In genomic region chr20:18005170-18005989, GRCh38 we compare ENCODE assay signal across 11 cellular contexts. TPM values are rescaled to one million over a fixed set of nuclear protein-coding genes. Genes with fewer than 3 reads are reported as not detected.
A peak's percentile ranks its signal among the peaks of the same experiment; 100 is the strongest.
DNase-seq lines count a peak whose midpoint lies in the region; ATAC-seq, FAIRE-seq and TF ChIP-seq lines count a peak whose summit lies in the region.
"Had no signal": no experiment of that assay in that cellular context is flagged by ENCODE, and none has a peak within 500 bp of the region (broad histone marks: within the 10 kb centered on the region; RNA-seq: fewer than 3 reads in every experiment).

No MANE protein-coding gene starts in this region.

- POLR2A ChIA-PET in K562 (lab: Yijun Ruan, JAX), result interaction anchor here (0.6 kb wide), 1 partner anchor 1101 kb away, joined by 3 read pairs; no protein-coding TSS in a partner anchor

- no peaks in the 10 kb centered on the region for H3K79me2 ChIP-seq in K562 (ENCODE audit: control insufficient read depth, insufficient read depth, low read length)

- no TSS peak for BruUV-seq in K562 (replicated peaks; lab: Mats Ljungman, UMichigan)

- ATAC-seq in GM19372 (IDR thresholded peaks at IDR 0.05; ENCODE audit: low read depth, unreplicated experiment) (peak; percentile 90), HG03066 (IDR thresholded peaks at IDR 0.05; ENCODE audit: low read depth, unreplicated experiment) (peak; percentile 94), K562 (peak; percentile 39; the same call in 1 of the 3 replicates), right cardiac atrium (no peak)
- ATAC-seq: stimulated activated naive CD8-positive, alpha-beta T cell treated with anti-CD3 and anti-CD28 coated beads, Interleukin-15, Interleukin-2, amounts not matched to agents 100 U/mL and 50 U/mL, for 24 hours had no signal

- intact Hi-C loops in K562 (cut with micrococcal nuclease) (no loop called here), right cardiac atrium (cut with DNase I) (no loop called here)

- H3K9me3 ChIP-seq in K562 (replicated peaks; ENCODE audit: control insufficient read depth, insufficient read depth, low read depth, low read length) (no peaks in the 10 kb centered on the region), right cardiac atrium (ENCODE audit: control insufficient read depth, low read length) (no peaks in the 10 kb centered on the region)

- TF ChIP-seq RAD21 in K562 (CRISPR knock-in tag; conservative IDR thresholded peaks at IDR 0.05 in 1 of 2, IDR thresholded peaks at IDR 0.05 in 1 of 2), result no peak

- no peak overlapping the region for H3K27ac ChIP-seq in K562 (ENCODE audit: extremely low read depth, low read depth, low read length)
- H3K27ac ChIP-seq in right cardiac atrium (ENCODE audit: low read length), result no peak overlapping the region

- H4K20me1 ChIP-seq in K562 (replicated peaks; ENCODE audit: control insufficient read depth, insufficient read depth, low read length), result no peaks in the 10 kb centered on the region

- no peaks in the 10 kb centered on the region for H3K9me1 ChIP-seq in K562 (ENCODE audit: control insufficient read depth, insufficient read depth, low read length)

- TF ChIP-seq CTCF in K562 (IDR thresholded peaks at IDR 0.05 in 2 of 3, conservative IDR thresholded peaks at IDR 0.05 in 1 of 3; ENCODE audit: insufficient read depth in 2 of 3, low read depth in 1 of 3, low read length in 3 of 3), result no peak

- H3K27me3 ChIP-seq in K562 (ENCODE audit: control insufficient read depth in 2 of 2, insufficient read depth in 2 of 2, low read length in 2 of 2) (no peaks in the 10 kb centered on the region), right cardiac atrium (ENCODE audit: control insufficient read depth, insufficient read depth) (no peaks in the 10 kb centered on the region)

- peaks cover 0 to 9% of the 10 kb centered on the region in 2 experiments; a peak in 2 of 5 replicates for H3K4me1 ChIP-seq in K562 (replicated peaks in 1 of 2; ENCODE audit: control insufficient read depth in 2 of 2, insufficient read depth in 2 of 2, low read length in 2 of 2)
- H3K4me1 ChIP-seq in right cardiac atrium (ENCODE audit: control insufficient read depth, insufficient read depth, low read length), result no peaks in the 10 kb centered on the region

- FAIRE-seq in K562 (lab: Jason Lieb, UNC) (no peak), HTR-8/SVneo (lab: Jason Lieb, UNC) (no peak)

- H3K4me3 ChIP-seq in K562, result no peak overlapping the region
- H3K4me3 ChIP-seq in right cardiac atrium (ENCODE audit: low read length), result no peak overlapping the region

- no peak overlapping the region for H2AFZ ChIP-seq in K562 (ENCODE audit: low read depth, low read length)

- H3K9ac ChIP-seq in K562 (ENCODE audit: insufficient read depth in 1 of 2, low read depth in 2 of 2, low read length in 2 of 2), result no peak overlapping the region

- H3K4me2 ChIP-seq in K562 (ENCODE audit: insufficient read depth, low read length), result no peak overlapping the region

- H3K36me3 ChIP-seq in K562 (ENCODE audit: control insufficient read depth, insufficient read depth, low read length), result no peaks in the 10 kb centered on the region

- WGBS in K562 (ENCODE audit: insufficient coverage, low coverage, missing lambda C conversion rate), result 54% methylated on average over 20 of the region's 21 CpGs
- WGBS in right cardiac atrium, result 83% methylated on average over 21 of the region's 21 CpGs

- in situ Hi-C loops in K562 (cut with MboI), result no loop called here

- DNase-seq in Ammon's horn (ENCODE audit: low spot score) (peak; percentile 20), K562 (ENCODE audit: extremely low read depth in 1 of 4, low spot score in 3 of 4) (no peak), NCI-H526 (lab: John Stamatoyannopoulos, UW) (no peak), right cardiac atrium (no peak), HTR-8/SVneo (ENCODE audit: insufficient read length, low spot score) (no peak), D341Med (ENCODE audit: low spot score) (no peak)
- DNase-seq: activated CD4-positive, alpha-beta T cell treated with anti-CD3 and anti-CD28 coated beads for 48 hours; stimulated activated naive CD8-positive, alpha-beta T cell treated with anti-CD3 and anti-CD28 coated beads, Interleukin-15, Interleukin-2, amounts not matched to agents 100 U/mL and 50 U/mL, for 24 hours had no signal

- CTCF ChIA-PET in K562 (lab: Yijun Ruan, JAX; ENCODE audit: low intra/inter-chr PET ratio), result no interaction called here

- no peak for TF ChIP-seq POLR2A in K562 (conservative IDR thresholded peaks at IDR 0.05)

- no peak for TF ChIP-seq EP300 in K562 (IDR thresholded peaks at IDR 0.05; ENCODE audit: low read length)

RNA-seq across cellular contexts. Expression of gene MGME1, which starts 36.6 kb away (rescaled TPM):
- total RNA-seq in K562 (2011; cell fraction: chromatin; rRNA removed; ENCODE audit: low replicate concordance), result 27.5 and 51.1 TPM in 2 replicates
- total RNA-seq in K562 (2011; cell fraction: nucleolus; rRNA removed), result 29.0 and 30.2 TPM in 2 replicates
- 29.8 and 32.3 TPM in 2 replicates for total RNA-seq in K562 (2011; cell fraction: nucleoplasm; rRNA removed)
- 15.6 and 15.9 TPM in 2 replicates for total RNA-seq in K562 (2014; rRNA removed)
- 38.6 and 42.7 TPM in 2 replicates for total RNA-seq in K562 (2014; rRNA removed; fragmentation: Illumina TruSeq; extraction: Trizol)
- 34.1 and 35.0 TPM in 2 replicates for total RNA-seq in K562 (2015; rRNA removed; fragmentation: Illumina TruSeq; extraction: Trizol)
- 29.2 and 30.6 TPM in 2 replicates for total RNA-seq in K562 (2021)
- polyA plus RNA-seq in K562 (2011; rRNA removed), result 25.9 and 36.0 TPM in 2 replicates
- 12.0 and 17.2 TPM in 2 replicates for polyA plus RNA-seq in K562 (2011; cell fraction: cytosol; rRNA removed)
- 15.6 and 16.5 TPM in 2 replicates for polyA plus RNA-seq in K562 (2011; cell fraction: nucleus; rRNA removed)
- 33.1 and 37.6 TPM in 2 replicates for polyA plus RNA-seq in K562 (2012)
- 41.3 and 45.1 TPM in 2 replicates for polyA plus RNA-seq in K562 (2014; fragmentation: Illumina TruSeq; extraction: Trizol)
- 10 to 100 TPM; 13.4 to 20.7 TPM for polyA plus RNA-seq in K562 (2014; fragmentation: Nextera tagmentation; extraction: Ambion mirVana)
- 23.1 and 27.3 TPM in 2 replicates for polyA plus RNA-seq in K562 (2014; rRNA removed)
- polyA minus RNA-seq in K562 (2011; rRNA and poly(A)+ RNA removed), result 35.0 and 37.2 TPM in 2 replicates
- polyA minus RNA-seq in K562 (2011; cell fraction: cytosol; rRNA and poly(A)+ RNA removed), result 19.7 and 26.8 TPM in 2 replicates
- 16.3 and 30.9 TPM in 2 replicates for polyA minus RNA-seq in K562 (2011; cell fraction: nucleus; rRNA and poly(A)+ RNA removed)
- 10 to 100 TPM in 3 of 4 donors, 1 to 10 TPM in 1; 9.7 to 12.0 (median 10.8) TPM for total RNA-seq in right cardiac atrium
- polyA plus RNA-seq in right cardiac atrium, result 10.9 TPM

RNA-seq across cellular contexts. Expression of gene SNX5, which starts 36.8 kb away (rescaled TPM):
- 174 and 330 TPM in 2 replicates for total RNA-seq in K562 (2011; cell fraction: chromatin; rRNA removed; ENCODE audit: low replicate concordance)
- 139 and 146 TPM in 2 replicates for total RNA-seq in K562 (2011; cell fraction: nucleolus; rRNA removed)
- 189 and 260 TPM in 2 replicates for total RNA-seq in K562 (2011; cell fraction: nucleoplasm; rRNA removed)
- total RNA-seq in K562 (2014; rRNA removed), result 150 and 171 TPM in 2 replicates
- total RNA-seq in K562 (2014; rRNA removed; fragmentation: Illumina TruSeq; extraction: Trizol), result 157 and 183 TPM in 2 replicates
- 156 and 164 TPM in 2 replicates for total RNA-seq in K562 (2015; rRNA removed; fragmentation: Illumina TruSeq; extraction: Trizol)
- total RNA-seq in K562 (2021), result 128 and 142 TPM in 2 replicates
- 139 and 174 TPM in 2 replicates for polyA plus RNA-seq in K562 (2011; rRNA removed)
- polyA plus RNA-seq in K562 (2011; cell fraction: cytosol; rRNA removed), result 84.9 and 100 TPM in 2 replicates
- 170 and 187 TPM in 2 replicates for polyA plus RNA-seq in K562 (2011; cell fraction: nucleus; rRNA removed)
- polyA plus RNA-seq in K562 (2012), result 122 and 132 TPM in 2 replicates
- 150 and 160 TPM in 2 replicates for polyA plus RNA-seq in K562 (2014; fragmentation: Illumina TruSeq; extraction: Trizol)
- polyA plus RNA-seq in K562 (2014; fragmentation: Nextera tagmentation; extraction: Ambion mirVana), result 10 to 100 TPM; 53.5 to 69.8 TPM
- 232 and 276 TPM in 2 replicates for polyA plus RNA-seq in K562 (2014; rRNA removed)
- polyA minus RNA-seq in K562 (2011; rRNA and poly(A)+ RNA removed), result 156 and 164 TPM in 2 replicates
- 70.9 and 78.5 TPM in 2 replicates for polyA minus RNA-seq in K562 (2011; cell fraction: cytosol; rRNA and poly(A)+ RNA removed)
- polyA minus RNA-seq in K562 (2011; cell fraction: nucleus; rRNA and poly(A)+ RNA removed), result 156 and 184 TPM in 2 replicates
- total RNA-seq in right cardiac atrium, result 10 to 100 TPM; 46.7 to 53.9 (median 49.9) TPM
- 47.8 TPM for polyA plus RNA-seq in right cardiac atrium

RNA-seq across cellular contexts. Expression of gene OVOL2, which starts 52.3 kb away (rescaled TPM):
- not detected in 2 replicates for total RNA-seq in K562 (2011; cell fraction: chromatin; rRNA removed; ENCODE audit: low replicate concordance)
- not detected in 2 replicates for total RNA-seq in K562 (2011; cell fraction: nucleolus; rRNA removed)
- total RNA-seq in K562 (2011; cell fraction: nucleoplasm; rRNA removed), result not detected in 2 replicates
- total RNA-seq in K562 (2014; rRNA removed) (not detected in 2 replicates), K562 (2014; rRNA removed; fragmentation: Illumina TruSeq; extraction: Trizol) (not detected in 2 replicates), K562 (2015; rRNA removed; fragmentation: Illumina TruSeq; extraction: Trizol) (not detected in 2 replicates), K562 (2021) (not detected in 2 replicates), right cardiac atrium (not detected)
- polyA plus RNA-seq in K562 (2011; rRNA removed) (not detected in 2 replicates), K562 (2014; fragmentation: Illumina TruSeq; extraction: Trizol) (not detected in 2 replicates), K562 (2014; fragmentation: Nextera tagmentation; extraction: Ambion mirVana) (not detected), K562 (2014; rRNA removed) (0.22 TPM in 1 of 2 replicates, not detected in the other), right cardiac atrium (not detected)
- polyA plus RNA-seq in K562 (2011; cell fraction: cytosol; rRNA removed), result not detected in 2 replicates
- polyA plus RNA-seq in K562 (2011; cell fraction: nucleus; rRNA removed), result not detected in 2 replicates
- not detected in 2 replicates for polyA plus RNA-seq in K562 (2012)
- polyA minus RNA-seq in K562 (2011; rRNA and poly(A)+ RNA removed), result not detected in 2 replicates
- not detected in 2 replicates for polyA minus RNA-seq in K562 (2011; cell fraction: cytosol; rRNA and poly(A)+ RNA removed)
- not detected in 2 replicates for polyA minus RNA-seq in K562 (2011; cell fraction: nucleus; rRNA and poly(A)+ RNA removed)
- total RNA-seq: mononuclear cell had no signal

Comparison
In these comparisons a context has a peak if more than half of its experiments do, and no peak if none do; other contexts are left out.
1. ATAC-seq: peak in GM19372 (single experiment), HG03066 (single experiment) and K562 (single experiment); none in right cardiac atrium (0 of 2).